Comparison of ENCODE assay signal across 9 cellular contexts in genomic region chr19:17097593-17098126, GRCh38. TPM values are rescaled to one million over a fixed set of nuclear protein-coding genes. Genes with fewer than 3 reads are reported as not detected.
DNase-seq lines count a peak whose midpoint lies in the region; ATAC-seq and TF ChIP-seq lines count a peak whose summit lies in the region.
"Had no signal": no experiment of that assay in that cellular context is flagged by ENCODE, and none has a peak within 500 bp of the region (broad histone marks: within the 10 kb centered on the region; RNA-seq: fewer than 3 reads in every experiment).

No MANE protein-coding gene starts in this region.

- no peak overlapping the region for H3K4me3 Mint-ChIP-seq in mesothelial cell of epicardium

- ATAC-seq in GM18867 (IDR thresholded peaks at IDR 0.05; ENCODE audit: unreplicated experiment) (no peak), GM21390 (IDR thresholded peaks at IDR 0.05; ENCODE audit: unreplicated experiment) (no peak), HG03175 (IDR thresholded peaks at IDR 0.05; ENCODE audit: unreplicated experiment) (no peak)

- H3K79me2 ChIP-seq in ACC112 (ENCODE audit: control insufficient read depth, insufficient read depth, low read length, unreplicated experiment) = peaks cover 74% of the 10 kb centered on the region

- peaks cover 19% of the 10 kb centered on the region for H3K36me3 Mint-ChIP-seq in mesothelial cell of epicardium

- H3K27me3 Mint-ChIP-seq in mesothelial cell of epicardium (ENCODE audit: low read depth) = no peaks in the 10 kb centered on the region

- peaks cover 6% of the 10 kb centered on the region for H3K4me1 Mint-ChIP-seq in mesothelial cell of epicardium

- no peak overlapping the region for H2AFZ ChIP-seq in ACC112 (ENCODE audit: low read length, unreplicated experiment)

- peaks cover 20% of the 10 kb centered on the region for H3K4me1 ChIP-seq in ACC112 (ENCODE audit: control insufficient read depth, insufficient read depth, low read length, unreplicated experiment)

- no peaks in the 10 kb centered on the region for H3K27me3 ChIP-seq in ACC112 (ENCODE audit: insufficient read depth, low read length)

- DNase-seq in HuH-7 (ENCODE audit: low spot score) (peak; percentile 67), choroid plexus epithelial cell (ENCODE audit: low read depth) (peak; percentile 64), mesothelial cell of epicardium (ENCODE audit: low spot score in 2 of 2, unreplicated experiment in 2 of 2) (no peak), NCI-H146 (lab: John Stamatoyannopoulos, UW) (no peak)
- DNase-seq: COR-L47 had no signal

- H3K4me3 ChIP-seq in ACC112 (ENCODE audit: low read depth, low read length) (no peak overlapping the region), choroid plexus epithelial cell (ENCODE audit: low read depth, low read length) (no peak overlapping the region)

- peaks cover 5% of the 10 kb centered on the region for H3K9me3 Mint-ChIP-seq in mesothelial cell of epicardium

- TF ChIP-seq CTCF in choroid plexus epithelial cell (conservative IDR thresholded peaks at IDR 0.05; ENCODE audit: low read depth, low read length) (no peak), mesothelial cell of epicardium (IDR thresholded peaks at IDR 0.05; ENCODE audit: unreplicated experiment) (no peak)

- H3K27ac Mint-ChIP-seq in mesothelial cell of epicardium = peak overlapping the region; percentile 50

- peaks cover 5% of the 10 kb centered on the region; the same call in 1 of the 2 replicates for H3K36me3 ChIP-seq in ACC112 (ENCODE audit: insufficient read depth, low read length)

- peak overlapping the region; percentile 70 for H3K27ac ChIP-seq in ACC112 (ENCODE audit: low read depth, low read length)

RNA-seq across cellular contexts. Expression of gene MYO9B, which starts 22.1 kb away (rescaled TPM):
- total RNA-seq in mesothelial cell of epicardium = 86.0 to 90.8 TPM (median 87.7 TPM) in 3 replicates

RNA-seq across cellular contexts. Expression of gene HAUS8, which starts 22.4 kb away (rescaled TPM):
- total RNA-seq in mesothelial cell of epicardium = 11.9 to 14.7 TPM (median 13.3 TPM) in 3 replicates

Comparison
In these comparisons a context has a peak if more than half of its experiments do, and no peak if none do; other contexts are left out.
1. DNase-seq: peak in HuH-7 (single experiment) and choroid plexus epithelial cell (single experiment); none in mesothelial cell of epicardium (0 of 2) and NCI-H146 (single experiment).